In genomic region chr13:23979361-23980159, GRCh38 we compare ENCODE assay signal across 8 cellular contexts.
DNase-seq lines count a peak whose midpoint lies in the region; ATAC-seq and TF ChIP-seq lines count a peak whose summit lies in the region.

No MANE protein-coding gene starts in this region.

- no peaks in the 10 kb centered on the region for H3K36me3 ChIP-seq in HEK293 (ENCODE audit: control insufficient read depth in 2 of 2, insufficient read depth in 1 of 2, low read length in 2 of 2)
- no peaks in the 10 kb centered on the region for H3K36me3 ChIP-seq in esophagus muscularis mucosa
- peaks cover 4% of the 10 kb centered on the region for H3K36me3 ChIP-seq in mucosa of descending colon (ENCODE audit: low read depth)
- H3K36me3 ChIP-seq in suprapubic skin, result no peaks in the 10 kb centered on the region

- H3K4me1 Mint-ChIP-seq in activated T-cell treated with anti-CD3 and anti-CD28 coated beads, Interleukin-2, amount 50 U/mL, for 24 hours (ENCODE audit: low read depth), result peaks cover 15% of the 10 kb centered on the region

- H3K4me3 Mint-ChIP-seq in activated T-cell treated with anti-CD3 and anti-CD28 coated beads, Interleukin-2, amount 50 U/mL, for 24 hours, result peak overlapping the region; percentile 84

- no peak for TF ChIP-seq CTCF in HEK293 (tag by site-specific recombination; IDR thresholded peaks at IDR 0.05)
- no peak for TF ChIP-seq CTCF in esophagus muscularis mucosa (IDR thresholded peaks at IDR 0.05)
- TF ChIP-seq CTCF in mucosa of descending colon (IDR thresholded peaks at IDR 0.05), result no peak
- TF ChIP-seq CTCF in suprapubic skin (IDR thresholded peaks at IDR 0.05), result no peak

- WGBS in esophagus muscularis mucosa, result 2% methylated on average over 24 of the region's 43 CpGs
- 2% methylated on average over 24 of the region's 43 CpGs for WGBS in suprapubic skin

- no peaks in the 10 kb centered on the region for H3K4me1 ChIP-seq in HEK293 (ENCODE audit: control insufficient read depth, insufficient read depth, low read length)
- H3K4me1 ChIP-seq in esophagus muscularis mucosa, result peaks cover 14 to 22% (median 19%) of the 10 kb centered on the region in 4 donors
- peaks cover 7% of the 10 kb centered on the region for H3K4me1 ChIP-seq in mucosa of descending colon (ENCODE audit: low read depth)
- peaks cover 25% of the 10 kb centered on the region for H3K4me1 ChIP-seq in suprapubic skin

- peak overlapping the region; percentile 84 for H3K27ac Mint-ChIP-seq in activated T-cell treated with anti-CD3 and anti-CD28 coated beads, Interleukin-2, amount 50 U/mL, for 24 hours

- H3K27ac ChIP-seq in HEK293 (ENCODE audit: extremely low read depth, low read depth, low read length), result no peak overlapping the region
- peak overlapping the region; percentile 15 to 53 (median 34) for H3K27ac ChIP-seq in esophagus muscularis mucosa (replicated peaks in 1 of 4)
- peak overlapping the region; percentile 32 for H3K27ac ChIP-seq in suprapubic skin

- peak; percentile 89 for ATAC-seq in mucosa of descending colon

- peaks cover 33% of the 10 kb centered on the region for H3K27me3 Mint-ChIP-seq in activated T-cell treated with anti-CD3 and anti-CD28 coated beads, Interleukin-2, amount 50 U/mL, for 24 hours

- no peak for TF ChIP-seq POLR2A in esophagus muscularis mucosa (IDR thresholded peaks at IDR 0.05; ENCODE audit: low read depth)
- TF ChIP-seq POLR2A in suprapubic skin (IDR thresholded peaks at IDR 0.05), result no peak

- intact Hi-C loops in esophagus muscularis mucosa (cut with DNase I) (no loop called here), mucosa of descending colon (cut with DNase I, micrococcal nuclease) (no loop called here)

- H3K27me3 ChIP-seq in esophagus muscularis mucosa (no peaks in the 10 kb centered on the region), suprapubic skin (no peaks in the 10 kb centered on the region)

- H3K36me3 Mint-ChIP-seq in activated T-cell treated with anti-CD3 and anti-CD28 coated beads, Interleukin-2, amount 50 U/mL, for 24 hours (ENCODE audit: low read depth), result no peaks in the 10 kb centered on the region

- H3K9me3 ChIP-seq in HEK293 (ENCODE audit: control insufficient read depth, insufficient read depth, low read depth, low read length) (no peaks in the 10 kb centered on the region), esophagus muscularis mucosa (no peaks in the 10 kb centered on the region), mucosa of descending colon (no peaks in the 10 kb centered on the region), suprapubic skin (no peaks in the 10 kb centered on the region)

- CTCF ChIA-PET in HEK293 (lab: Yijun Ruan, JAX), result interaction anchor here (0.6 kb wide), 1 partner anchor 57 kb away, joined by 3 read pairs; no protein-coding TSS in a partner anchor

- peak; percentile 23 to 63 for DNase-seq in NCI-H524 (lab: John Stamatoyannopoulos, UW)
- DNase-seq in NCI-H524 treated with DMSO at 0.1 percent for 48 hours (lab: John Stamatoyannopoulos, UW), result no peak
- peak; percentile 11 for DNase-seq in NCI-H128 (lab: John Stamatoyannopoulos, UW; ENCODE audit: unreplicated experiment)
- peak; percentile 46 for DNase-seq in activated T-cell treated with anti-CD3 and anti-CD28 coated beads, Interleukin-2, amount 50 U/mL, for 24 hours
- DNase-seq in esophagus muscularis mucosa (ENCODE audit: extremely low spot score), result peak; percentile 92
- peak; percentile 69 to 79 (median 71) for DNase-seq in mucosa of descending colon
- DNase-seq in suprapubic skin (ENCODE audit: low spot score in 2 of 2), result peak; percentile 85 to 89

- H3K4me3 ChIP-seq in HEK293 (ENCODE audit: low read depth, low read length) (peak overlapping the region; percentile 54), esophagus muscularis mucosa (peak overlapping the region; percentile 58 to 73 (median 61)), mucosa of descending colon (no peak overlapping the region), suprapubic skin (peak overlapping the region; percentile 53)

- no peak for TF ChIP-seq EP300 in esophagus muscularis mucosa (IDR thresholded peaks at IDR 0.05)
- no peak for TF ChIP-seq EP300 in suprapubic skin (IDR thresholded peaks at IDR 0.05)

- POLR2A ChIA-PET in HEK293 (lab: Yijun Ruan, JAX), result interaction anchor here (0.7 kb wide), 1 partner anchor 181 kb away, joined by 4 read pairs; the partner anchor contains the start of gene SPATA13

- H3K9me3 Mint-ChIP-seq in activated T-cell treated with anti-CD3 and anti-CD28 coated beads, Interleukin-2, amount 50 U/mL, for 24 hours, result no peaks in the 10 kb centered on the region

TF ChIP-seq in HEK293, 187 proteins besides CTCF, POLR2A, EP300 and RAD21 (continues in another document):
- TF ChIP-seq KLF8 (tag by site-specific recombination; IDR thresholded peaks at IDR 0.05), result no peak
- TF ChIP-seq, protein P1, sequence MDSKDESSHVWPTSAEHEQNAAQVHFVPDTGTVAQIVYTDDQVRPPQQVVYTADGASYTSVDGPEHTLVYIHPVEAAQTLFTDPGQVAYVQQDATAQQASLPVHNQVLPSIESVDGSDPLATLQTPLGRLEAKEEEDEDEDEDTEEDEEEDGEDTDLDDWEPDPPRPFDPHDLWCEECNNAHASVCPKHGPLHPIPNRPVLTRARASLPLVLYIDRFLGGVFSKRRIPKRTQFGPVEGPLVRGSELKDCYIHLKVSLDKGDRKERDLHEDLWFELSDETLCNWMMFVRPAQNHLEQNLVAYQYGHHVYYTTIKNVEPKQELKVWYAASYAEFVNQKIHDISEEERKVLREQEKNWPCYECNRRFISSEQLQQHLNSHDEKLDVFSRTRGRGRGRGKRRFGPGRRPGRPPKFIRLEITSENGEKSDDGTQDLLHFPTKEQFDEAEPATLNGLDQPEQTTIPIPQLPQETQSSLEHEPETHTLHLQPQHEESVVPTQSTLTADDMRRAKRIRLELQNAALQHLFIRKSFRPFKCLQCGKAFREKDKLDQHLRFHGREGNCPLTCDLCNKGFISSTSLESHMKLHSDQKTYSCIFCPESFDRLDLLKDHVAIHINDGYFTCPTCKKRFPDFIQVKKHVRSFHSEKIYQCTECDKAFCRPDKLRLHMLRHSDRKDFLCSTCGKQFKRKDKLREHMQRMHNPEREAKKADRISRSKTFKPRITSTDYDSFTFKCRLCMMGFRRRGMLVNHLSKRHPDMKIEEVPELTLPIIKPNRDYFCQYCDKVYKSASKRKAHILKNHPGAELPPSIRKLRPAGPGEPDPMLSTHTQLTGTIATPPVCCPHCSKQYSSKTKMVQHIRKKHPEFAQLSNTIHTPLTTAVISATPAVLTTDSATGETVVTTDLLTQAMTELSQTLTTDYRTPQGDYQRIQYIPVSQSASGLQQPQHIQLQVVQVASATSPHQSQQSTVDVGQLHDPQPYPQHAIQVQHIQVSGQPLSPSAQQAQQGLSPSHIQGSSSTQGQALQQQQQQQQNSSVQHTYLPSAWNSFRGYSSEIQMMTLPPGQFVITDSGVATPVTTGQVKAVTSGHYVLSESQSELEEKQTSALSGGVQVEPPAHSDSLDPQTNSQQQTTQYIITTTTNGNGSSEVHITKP (tag by site-specific recombination; IDR thresholded peaks at IDR 0.05), result peak; percentile 55; the same call in 1 of the 2 replicates
- no peak for TF ChIP-seq ZNF404 (tag by site-specific recombination; IDR thresholded peaks at IDR 0.05)
- no peak for TF ChIP-seq FEZF1 (tag by site-specific recombination; IDR thresholded peaks at IDR 0.05)
- TF ChIP-seq ZNF138 (tag by site-specific recombination; IDR thresholded peaks at IDR 0.05; ENCODE audit: borderline replicate concordance), result no peak
- TF ChIP-seq, protein P2, sequence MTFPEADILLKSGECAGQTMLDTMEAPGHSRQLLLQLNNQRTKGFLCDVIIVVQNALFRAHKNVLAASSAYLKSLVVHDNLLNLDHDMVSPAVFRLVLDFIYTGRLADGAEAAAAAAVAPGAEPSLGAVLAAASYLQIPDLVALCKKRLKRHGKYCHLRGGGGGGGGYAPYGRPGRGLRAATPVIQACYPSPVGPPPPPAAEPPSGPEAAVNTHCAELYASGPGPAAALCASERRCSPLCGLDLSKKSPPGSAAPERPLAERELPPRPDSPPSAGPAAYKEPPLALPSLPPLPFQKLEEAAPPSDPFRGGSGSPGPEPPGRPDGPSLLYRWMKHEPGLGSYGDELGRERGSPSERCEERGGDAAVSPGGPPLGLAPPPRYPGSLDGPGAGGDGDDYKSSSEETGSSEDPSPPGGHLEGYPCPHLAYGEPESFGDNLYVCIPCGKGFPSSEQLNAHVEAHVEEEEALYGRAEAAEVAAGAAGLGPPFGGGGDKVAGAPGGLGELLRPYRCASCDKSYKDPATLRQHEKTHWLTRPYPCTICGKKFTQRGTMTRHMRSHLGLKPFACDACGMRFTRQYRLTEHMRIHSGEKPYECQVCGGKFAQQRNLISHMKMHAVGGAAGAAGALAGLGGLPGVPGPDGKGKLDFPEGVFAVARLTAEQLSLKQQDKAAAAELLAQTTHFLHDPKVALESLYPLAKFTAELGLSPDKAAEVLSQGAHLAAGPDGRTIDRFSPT (tag by site-specific recombination; IDR thresholded peaks at IDR 0.05), result 0 out of 2 replicates have a peak, but pooled peaks have one; percentile 25
- TF ChIP-seq SP3 (tag by site-specific recombination; IDR thresholded peaks at IDR 0.05), result peak; percentile 38
- TF ChIP-seq PRDM4 (tag by site-specific recombination; IDR thresholded peaks at IDR 0.05), result no peak
